In genomic region chr3:123104550-123104949, GRCh38 we compare ENCODE assay signal across 10 cellular contexts. TPM values are rescaled to one million over a fixed set of nuclear protein-coding genes. Genes with fewer than 3 reads are reported as not detected.
DNase-seq lines count a peak whose midpoint lies in the region; ATAC-seq, FAIRE-seq and TF ChIP-seq lines count a peak whose summit lies in the region.
"Had no signal": no experiment of that assay in that cellular context is flagged by ENCODE, and none has a peak within 500 bp of the region (broad histone marks: within the 10 kb centered on the region; RNA-seq: fewer than 3 reads in every experiment).

No MANE protein-coding gene starts in this region.

- H4K20me1 ChIP-seq in endothelial cell of umbilical vein (replicated peaks; ENCODE audit: control insufficient read depth, extremely low read depth, insufficient read depth, low read length), result no peaks in the 10 kb centered on the region

- H3K9me1 ChIP-seq in endothelial cell of umbilical vein (replicated peaks; ENCODE audit: control insufficient read depth, extremely low read depth, insufficient read depth, low read length), result no peaks in the 10 kb centered on the region

- dilution Hi-C loops in endothelial cell of umbilical vein (cut with MboI; ENCODE audit: extremely low pct_ligation_motif_present, low sequenced_read_pairs), result no loop called here

- peak overlapping the region; percentile 22 for H3K27ac ChIP-seq in endothelial cell of umbilical vein (ENCODE audit: insufficient read depth, low read depth, low read length)
- no peak overlapping the region for H3K27ac ChIP-seq in psoas muscle
- H3K27ac ChIP-seq: gastrocnemius medialis had no signal

- intact Hi-C loops in endothelial cell of umbilical vein (cut with micrococcal nuclease), result loop anchor here (10.0 kb wide), 1 partner anchor 160 kb away; no protein-coding TSS in a partner anchor
- intact Hi-C loops in psoas muscle (cut with DNase I), result no loop called here

- H3K4me3 ChIP-seq in endothelial cell of umbilical vein (replicated peaks in 1 of 3; ENCODE audit: insufficient read depth in 1 of 3, low read depth in 1 of 3, low read length in 3 of 3), result no peak overlapping the region
- no peak overlapping the region for H3K4me3 ChIP-seq in psoas muscle
- H3K4me3 ChIP-seq: gastrocnemius medialis had no signal

- no peaks in the 10 kb centered on the region for H3K79me2 ChIP-seq in endothelial cell of umbilical vein (ENCODE audit: control insufficient read depth, insufficient read depth, low read length)

- H3K27me3 ChIP-seq in endothelial cell of umbilical vein (ENCODE audit: control insufficient read depth in 2 of 2, insufficient read depth in 2 of 2, low read length in 2 of 2), result no peaks in the 10 kb centered on the region
- H3K27me3 ChIP-seq in psoas muscle (ENCODE audit: insufficient read depth in 3 of 3, low read length in 2 of 3), result no peaks in the 10 kb centered on the region
- H3K27me3 ChIP-seq: gastrocnemius medialis had no signal

- H3K9ac ChIP-seq in endothelial cell of umbilical vein (replicated peaks; ENCODE audit: extremely low read depth, insufficient read depth, low read length), result no peak overlapping the region

- peaks cover 9 to 46% of the 10 kb centered on the region in 2 experiments for H3K36me3 ChIP-seq in endothelial cell of umbilical vein (ENCODE audit: control insufficient read depth in 2 of 2, extremely low read depth in 1 of 2, insufficient read depth in 2 of 2, low read length in 2 of 2)
- H3K36me3 ChIP-seq in psoas muscle (ENCODE audit: insufficient read depth in 1 of 2, low read depth in 1 of 2), result peaks cover 10 to 42% of the 10 kb centered on the region in 2 donors

- peak; percentile 84 for FAIRE-seq in endothelial cell of umbilical vein (lab: Jason Lieb, UNC)

- peak; percentile 61 for DNase-seq in Daoy (ENCODE audit: low read depth)
- DNase-seq in M059J (ENCODE audit: low read depth), result peak; percentile 89
- DNase-seq in endothelial cell of umbilical vein (ENCODE audit: low read depth, low spot score), result peak; percentile 28
- no peak for DNase-seq in psoas muscle
- no peak for DNase-seq in activated CD4-positive, alpha-beta T cell treated with anti-CD3 and anti-CD28 coated beads for 4 hours
- no peak for DNase-seq in central memory CD4-positive, alpha-beta T cell
- DNase-seq: activated CD4-positive, alpha-beta T cell treated with anti-CD3 and anti-CD28 coated beads, Interleukin-2, amount 50 U/mL, for 48 hours; gastrocnemius medialis had no signal

- TF ChIP-seq POLR2A in endothelial cell of umbilical vein (IDR thresholded peaks at IDR 0.05; ENCODE audit: low read depth, low read length), result no peak

- no TSS peak for BruUV-seq in endothelial cell of umbilical vein (replicated peaks; lab: Mats Ljungman, UMichigan)

- CTCF ChIA-PET in endothelial cell of umbilical vein (lab: Charles Lee), result interaction anchor here (1.0 kb wide), 2 partner anchors 11 to 60 kb away, joined by 4 read pairs; no protein-coding TSS in a partner anchor

- no peak overlapping the region for H2AFZ ChIP-seq in endothelial cell of umbilical vein (ENCODE audit: low read depth, low read length)

- H3K4me2 ChIP-seq in endothelial cell of umbilical vein (ENCODE audit: insufficient read depth, low read length), result no peak overlapping the region

- H3K4me1 ChIP-seq in endothelial cell of umbilical vein (ENCODE audit: control insufficient read depth, extremely low read depth, insufficient read depth, low read length), result no peaks in the 10 kb centered on the region
- no peaks in the 10 kb centered on the region for H3K4me1 ChIP-seq in psoas muscle
- H3K4me1 ChIP-seq: gastrocnemius medialis had no signal

- 84 to 89% (median 85%) methylated on average over 3 of the region's 3 CpGs for WGBS in psoas muscle, 3 donors

- H3K9me3 ChIP-seq in endothelial cell of umbilical vein (replicated peaks; ENCODE audit: control insufficient read depth, insufficient read depth, low read length), result no peaks in the 10 kb centered on the region
- H3K9me3 ChIP-seq in psoas muscle, result no peaks in the 10 kb centered on the region
- H3K9me3 ChIP-seq: gastrocnemius medialis had no signal

- ATAC-seq in psoas muscle (peak; percentile 61 to 76 (median 66)), GM21423 (IDR thresholded peaks at IDR 0.05; ENCODE audit: unreplicated experiment) (no peak), GM21390 (IDR thresholded peaks at IDR 0.05; ENCODE audit: unreplicated experiment) (no peak)
- ATAC-seq: gastrocnemius medialis had no signal

- POLR2A ChIA-PET in endothelial cell of umbilical vein (lab: Charles Lee), result no interaction called here

- TF ChIP-seq CTCF in endothelial cell of umbilical vein (IDR thresholded peaks at IDR 0.05; ENCODE audit: extremely low read depth in 1 of 2, insufficient read depth in 1 of 2, low read depth in 1 of 2, low read length in 2 of 2) (no peak), psoas muscle (IDR thresholded peaks at IDR 0.05) (no peak)

TF ChIP-seq in endothelial cell of umbilical vein, 7 proteins besides CTCF, POLR2A, EP300 and RAD21:
- TF ChIP-seq FOS (IDR thresholded peaks at IDR 0.05; ENCODE audit: borderline replicate concordance, insufficient read depth, low read length) (peak; percentile 63), JUN (IDR thresholded peaks at IDR 0.05; ENCODE audit: borderline replicate concordance, insufficient read depth, insufficient read length, low read depth) (peak; percentile 41), MAX (IDR thresholded peaks at IDR 0.05; ENCODE audit: insufficient read depth, insufficient read length) (no peak)

RNA-seq across cellular contexts. Expression of gene PDIA5, which starts 37.7 kb away (rescaled TPM):
- total RNA-seq in Daoy (2014; rRNA removed; shearing (Covaris generic)), result 17.6 and 21.6 TPM in 2 replicates
- 22.7 and 39.1 TPM in 2 replicates for total RNA-seq in M059J (2014; rRNA removed; shearing (Covaris generic))
- 85.2 and 85.6 TPM in 2 replicates for total RNA-seq in endothelial cell of umbilical vein
- polyA plus RNA-seq in endothelial cell of umbilical vein, result 48.9 and 55.7 TPM in 2 replicates
- polyA plus RNA-seq in endothelial cell of umbilical vein (2011; cell fraction: cytosol; rRNA removed), result 66.9 and 67.2 TPM in 2 replicates
- 87.4 and 92.9 TPM in 2 replicates for polyA plus RNA-seq in endothelial cell of umbilical vein (2011; cell fraction: nucleus; rRNA removed)
- polyA plus RNA-seq in endothelial cell of umbilical vein (2012), result 64.4 and 71.1 TPM in 2 replicates
- 44.1 and 52.9 TPM in 2 replicates for polyA minus RNA-seq in endothelial cell of umbilical vein
- 9.6 TPM for polyA minus RNA-seq in endothelial cell of umbilical vein (2011; cell fraction: cytosol; rRNA and poly(A)+ RNA removed)
- 30.4 and 33.4 TPM in 2 replicates for polyA minus RNA-seq in endothelial cell of umbilical vein (2011; cell fraction: nucleus; rRNA and poly(A)+ RNA removed)
- 1 to 10 TPM; 2.9 to 6.4 (median 5.4) TPM for total RNA-seq in psoas muscle
- polyA plus RNA-seq in psoas muscle, result 1 to 10 TPM; 3.2 to 6.1 (median 3.3) TPM

Comparison
In these comparisons a context has a peak if more than half of its experiments do, and no peak if none do; other contexts are left out.
1. DNase-seq: peak in Daoy (single experiment), M059J (single experiment) and endothelial cell of umbilical vein (single experiment); none in psoas muscle (0 of 2), activated CD4-positive, alpha-beta T cell treated with anti-CD3 and anti-CD28 coated beads for 4 hours (0 of 2) and central memory CD4-positive, alpha-beta T cell (single experiment).
2. ATAC-seq: peak in psoas muscle (4 of 4); none in GM21423 (single experiment) and GM21390 (single experiment).